In genomic region chr3:142315083-142315482, GRCh38 we compare ENCODE assay signal across 19 cellular contexts.
A peak's percentile ranks its signal among the peaks of the same experiment; 100 is the strongest.
DNase-seq lines count a peak whose midpoint lies in the region; ATAC-seq, FAIRE-seq and TF ChIP-seq lines count a peak whose summit lies in the region.
"Had no signal": no experiment of that assay in that cellular context is flagged by ENCODE, and none has a peak within 500 bp of the region (broad histone marks: within the 10 kb centered on the region; RNA-seq: fewer than 3 reads in every experiment).

No MANE protein-coding gene starts in this region.

- no peak overlapping the region for H3K4me3 Mint-ChIP-seq in natural killer cell
- H3K4me3 Mint-ChIP-seq: activated CD4-positive, alpha-beta memory T cell treated with anti-CD3 and anti-CD28 coated beads for 36 hours had no signal

- H3K4me1 ChIP-seq in ACC112 (ENCODE audit: control insufficient read depth, insufficient read depth, low read length, unreplicated experiment), result peaks cover 28% of the 10 kb centered on the region
- H3K4me1 ChIP-seq: BLaER1, Peyer's patch, transverse colon had no signal

- TF ChIP-seq CTCF in foreskin fibroblast (IDR thresholded peaks at IDR 0.05; ENCODE audit: low read depth, low read length), result no peak
- TF ChIP-seq CTCF in natural killer cell (IDR thresholded peaks at IDR 0.05), result no peak

- ATAC-seq in natural killer cell, result no peak
- no peak for ATAC-seq in GM21447 (IDR thresholded peaks at IDR 0.05; ENCODE audit: unreplicated experiment)
- no peak for ATAC-seq in left lobe of liver

- no peak for TF ChIP-seq POLR2A in H54 (IDR thresholded peaks at IDR 0.05; ENCODE audit: low read depth, low read length)

- no peaks in the 10 kb centered on the region for H3K9me3 Mint-ChIP-seq in natural killer cell
- H3K9me3 Mint-ChIP-seq: activated CD4-positive, alpha-beta memory T cell treated with anti-CD3 and anti-CD28 coated beads for 36 hours had no signal

- H3K36me3 Mint-ChIP-seq in natural killer cell, result peaks cover 9% of the 10 kb centered on the region

- peak overlapping the region; percentile 45; the same call in 1 of the 2 replicates for H3K27ac ChIP-seq in ACC112 (ENCODE audit: low read depth, low read length)
- H3K27ac ChIP-seq: BLaER1, Peyer's patch, transverse colon had no signal

- H3K4me3 ChIP-seq in ACC112 (ENCODE audit: low read depth, low read length), result no peak overlapping the region
- no peak overlapping the region for H3K4me3 ChIP-seq in foreskin fibroblast (ENCODE audit: low read depth in 1 of 2, low read length in 2 of 2)
- H3K4me3 ChIP-seq: BLaER1, Peyer's patch, transverse colon had no signal

- intact Hi-C loops in natural killer cell (cut with micrococcal nuclease), result no loop called here

- no peak overlapping the region for H2AFZ ChIP-seq in ACC112 (ENCODE audit: low read length, unreplicated experiment)

- no peaks in the 10 kb centered on the region for H3K27me3 ChIP-seq in ACC112 (ENCODE audit: insufficient read depth, low read length)
- H3K27me3 ChIP-seq: BLaER1, Peyer's patch, transverse colon had no signal

- FAIRE-seq in H54 (lab: Jason Lieb, UNC), result peak; percentile 93
- FAIRE-seq: GM19239 had no signal

- peaks cover 22% of the 10 kb centered on the region for H3K36me3 ChIP-seq in ACC112 (ENCODE audit: insufficient read depth, low read length)

- no peak overlapping the region for H3K27ac Mint-ChIP-seq in natural killer cell
- H3K27ac Mint-ChIP-seq: activated CD4-positive, alpha-beta memory T cell treated with anti-CD3 and anti-CD28 coated beads for 36 hours had no signal

- H3K79me2 ChIP-seq in ACC112 (ENCODE audit: control insufficient read depth, insufficient read depth, low read length, unreplicated experiment), result no peaks in the 10 kb centered on the region

- H3K4me1 Mint-ChIP-seq in natural killer cell, result no peaks in the 10 kb centered on the region

- DNase-seq in H54 (ENCODE audit: insufficient read length, low spot score) (peak; percentile 25), amniotic epithelial cell (ENCODE audit: low read depth) (peak; percentile 88), foreskin fibroblast (peak; percentile 73 to 80), NCI-H524 (lab: John Stamatoyannopoulos, UW) (no peak), natural killer cell (no peak), left lobe of liver (ENCODE audit: low spot score) (no peak)
- DNase-seq: activated CD4-positive, alpha-beta memory T cell treated with anti-CD3 and anti-CD28 coated beads for 36 hours; activated gamma-delta T cell; cerebellar nuclear complex; DND-41; NCI-H1105 treated with DMSO at 0.1 percent for 48 hours; NCI-H446 treated with DMSO at 0.1 percent for 48 hours; Peyer's patch; T-helper 9 cell; transverse colon had no signal

- H3K27me3 Mint-ChIP-seq in natural killer cell (ENCODE audit: low read depth in 2 of 2), result no peaks in the 10 kb centered on the region
- H3K27me3 Mint-ChIP-seq: activated CD4-positive, alpha-beta memory T cell treated with anti-CD3 and anti-CD28 coated beads for 36 hours had no signal

Comparison
In these comparisons a context has a peak if more than half of its experiments do, and no peak if none do; other contexts are left out.
1. DNase-seq: peak in H54 (single experiment), amniotic epithelial cell (single experiment) and foreskin fibroblast (2 of 2); none in NCI-H524 (0 of 2), natural killer cell (single experiment) and left lobe of liver (single experiment).